ENCODE assay signal across 1 cellular context in genomic region chr10:124378817-124379510, GRCh38.
TF ChIP-seq lines count a peak whose summit lies in the region.

No MANE protein-coding gene starts in this region.

TF ChIP-seq in WTC11, 78 proteins besides CTCF, POLR2A, EP300 and RAD21 (continued from another document):
- TF ChIP-seq ATF6 (CRISPR knock-in tag; IDR thresholded peaks at IDR 0.05), result no peak
- TF ChIP-seq ZNF263 (CRISPR knock-in tag; IDR thresholded peaks at IDR 0.05; ENCODE audit: low read depth), result no peak
- TF ChIP-seq, protein P1, sequence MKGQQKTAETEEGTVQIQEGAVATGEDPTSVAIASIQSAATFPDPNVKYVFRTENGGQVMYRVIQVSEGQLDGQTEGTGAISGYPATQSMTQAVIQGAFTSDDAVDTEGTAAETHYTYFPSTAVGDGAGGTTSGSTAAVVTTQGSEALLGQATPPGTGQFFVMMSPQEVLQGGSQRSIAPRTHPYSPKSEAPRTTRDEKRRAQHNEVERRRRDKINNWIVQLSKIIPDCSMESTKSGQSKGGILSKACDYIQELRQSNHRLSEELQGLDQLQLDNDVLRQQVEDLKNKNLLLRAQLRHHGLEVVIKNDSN (CRISPR knock-in tag; IDR thresholded peaks at IDR 0.05), result no peak
- no peak for TF ChIP-seq SMAD4 (CRISPR knock-in tag; IDR thresholded peaks at IDR 0.05)
